8 cellular contexts compared by ENCODE assay signal in the genomic region with DNA sequence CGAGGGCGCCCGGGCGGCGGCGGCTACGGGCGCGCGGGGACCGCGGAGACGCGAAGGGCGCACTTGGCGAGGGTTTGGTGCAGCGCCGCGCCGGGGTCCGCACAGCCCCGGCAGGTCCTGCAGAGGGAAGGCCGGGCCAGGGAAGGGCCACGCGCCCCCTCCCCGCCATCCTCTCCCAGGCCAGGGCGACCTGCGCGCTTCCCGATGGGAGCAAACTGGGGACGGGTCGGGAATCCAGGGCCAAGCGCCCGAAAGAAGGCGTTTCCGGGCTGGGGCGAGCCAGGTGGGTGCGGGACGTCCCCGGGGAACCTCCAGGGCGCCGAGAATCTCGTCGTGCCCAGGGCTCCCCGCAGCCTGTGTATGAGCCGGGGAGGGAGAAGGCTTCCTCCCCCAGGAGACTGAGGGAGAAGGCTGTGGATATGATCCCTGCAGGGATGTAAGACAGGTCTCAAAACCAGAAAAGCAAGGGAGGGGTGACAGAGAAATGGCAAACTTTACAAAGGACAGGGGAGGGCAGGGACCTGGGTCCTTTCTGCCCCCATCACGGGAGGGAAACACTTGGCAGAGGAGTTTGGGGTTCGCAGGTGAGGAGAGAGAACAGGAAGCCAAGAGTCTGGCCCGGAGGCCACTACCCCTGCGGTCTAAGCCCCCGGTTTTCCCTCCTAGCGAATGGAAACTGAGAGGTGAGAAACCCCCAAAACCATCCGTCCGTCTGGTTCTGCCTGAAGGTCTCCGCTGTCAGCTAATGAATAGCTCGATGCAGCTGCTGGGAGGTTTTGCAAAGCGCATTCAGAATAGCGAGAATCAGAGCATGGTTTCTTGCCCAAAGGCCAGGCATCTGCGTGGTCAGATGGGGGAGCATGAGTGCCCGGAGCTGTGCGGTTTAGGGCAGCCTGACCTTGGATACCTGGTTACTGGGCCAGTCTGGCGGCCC. TPM values are rescaled to one million over a fixed set of nuclear protein-coding genes. Genes with fewer than 3 reads are reported as not detected.
DNase-seq lines count a peak whose midpoint lies in the region; ATAC-seq and TF ChIP-seq lines count a peak whose summit lies in the region.

No MANE protein-coding gene starts in this region.

- POLR2A ChIA-PET in CD4-positive, alpha-beta memory T cell (lab: Charles Lee; ENCODE audit: partially characterized antibody): no interaction called here

- peaks cover 10% of the 10 kb centered on the region for H3K4me1 Mint-ChIP-seq in activated T-helper 2 cell treated with anti-CD3 and anti-CD28 coated beads, Interferon-gamma antibody, Interleukin-2, Interleukin-4, amounts not matched to agents 10 μg/mL and 5 μg/mL and 100 μg/mL, durations not matched to agents 14 hours and 24 hours and 36 hours (ENCODE audit: low read depth)
- peaks cover 2 to 10% (median 5%) of the 10 kb centered on the region in 4 donors for H3K4me1 Mint-ChIP-seq in CD4-positive, alpha-beta memory T cell

- H3K9me3 Mint-ChIP-seq in activated T-helper 2 cell treated with anti-CD3 and anti-CD28 coated beads, Interferon-gamma antibody, Interleukin-2, Interleukin-4, amounts not matched to agents 10 μg/mL and 5 μg/mL and 100 μg/mL, durations not matched to agents 14 hours and 24 hours and 36 hours: no peaks in the 10 kb centered on the region
- peaks cover 0 to 1% (median 0%) of the 10 kb centered on the region in 8 donors for H3K9me3 Mint-ChIP-seq in CD4-positive, alpha-beta memory T cell

- H3K36me3 Mint-ChIP-seq in activated T-helper 2 cell treated with anti-CD3 and anti-CD28 coated beads, Interferon-gamma antibody, Interleukin-2, Interleukin-4, amounts not matched to agents 10 μg/mL and 5 μg/mL and 100 μg/mL, durations not matched to agents 14 hours and 24 hours and 36 hours (ENCODE audit: low read depth): no peaks in the 10 kb centered on the region
- H3K36me3 Mint-ChIP-seq in CD4-positive, alpha-beta memory T cell: no peaks in the 10 kb centered on the region

- intact Hi-C loops in psoas muscle (cut with DNase I): no loop called here
- intact Hi-C loops in activated T-helper 2 cell treated with anti-CD3 and anti-CD28 coated beads, Interferon-gamma antibody, Interleukin-2, Interleukin-4, amounts not matched to agents 10 μg/mL and 5 μg/mL and 100 μg/mL, durations not matched to agents 14 hours and 24 hours and 36 hours (cut with micrococcal nuclease): loop anchor here (10.0 kb wide), 1 partner anchor 234 kb away; no protein-coding TSS in a partner anchor
- intact Hi-C loops in esophagus squamous epithelium (cut with DNase I): loop anchor here (10.0 kb wide), 1 partner anchor 234 kb away; no protein-coding TSS in a partner anchor
- intact Hi-C loops in CD4-positive, alpha-beta memory T cell (cut with micrococcal nuclease): no loop called here

- H3K4me3 ChIP-seq in GM12864 (ENCODE audit: low read depth, low read length) (peak overlapping the region; percentile 43), esophagus (ENCODE audit: low read depth in 1 of 2, low read length in 2 of 2) (peak overlapping the region; percentile 25 to 32), psoas muscle (peak overlapping the region; percentile 46), esophagus squamous epithelium (peak overlapping the region in 2 of 4 donors; percentile 38 to 58)
- no peak overlapping the region for H3K4me3 ChIP-seq in CD4-positive, alpha-beta memory T cell (ENCODE audit: low read length in 2 of 2)

- no peak for TF ChIP-seq CTCF in GM12864 (IDR thresholded peaks at IDR 0.05; ENCODE audit: low read depth, low read length, missing control alignments)
- no peak for TF ChIP-seq CTCF in psoas muscle (IDR thresholded peaks at IDR 0.05)
- TF ChIP-seq CTCF in esophagus squamous epithelium (IDR thresholded peaks at IDR 0.05): no peak

- peak; percentile 69 for DNase-seq in GM12864 (ENCODE audit: low read depth)
- no peak for DNase-seq in psoas muscle
- DNase-seq in activated T-helper 2 cell treated with anti-CD3 and anti-CD28 coated beads, Interferon-gamma antibody, Interleukin-2, Interleukin-4, amounts not matched to agents 10 μg/mL and 5 μg/mL and 100 μg/mL, durations not matched to agents 14 hours and 24 hours and 36 hours (ENCODE audit: low spot score): no peak
- DNase-seq in esophagus squamous epithelium (lab: John Stamatoyannopoulos, UW): no peak
- DNase-seq in CD4-positive, alpha-beta memory T cell: no peak

- no peak overlapping the region for H3K27ac ChIP-seq in esophagus (ENCODE audit: low read depth in 2 of 2, low read length in 1 of 2)
- H3K27ac ChIP-seq in psoas muscle: no peak overlapping the region
- H3K27ac ChIP-seq in esophagus squamous epithelium: no peak overlapping the region
- H3K27ac ChIP-seq in CD4-positive, alpha-beta memory T cell (ENCODE audit: low read depth, low read length): no peak overlapping the region

- H3K4me1 ChIP-seq in esophagus (ENCODE audit: control insufficient read depth in 2 of 2, insufficient read depth in 2 of 2, low read length in 1 of 2) (peaks cover 6 to 8% of the 10 kb centered on the region in 2 donors), psoas muscle (peaks cover 2% of the 10 kb centered on the region), esophagus squamous epithelium (peaks cover 7 to 25% (median 15%) of the 10 kb centered on the region in 3 donors)
- peaks cover 6% of the 10 kb centered on the region for H3K4me1 ChIP-seq in CD4-positive, alpha-beta memory T cell (ENCODE audit: insufficient read depth, low read length)

- no peak overlapping the region for H3K4me3 Mint-ChIP-seq in activated T-helper 2 cell treated with anti-CD3 and anti-CD28 coated beads, Interferon-gamma antibody, Interleukin-2, Interleukin-4, amounts not matched to agents 10 μg/mL and 5 μg/mL and 100 μg/mL, durations not matched to agents 14 hours and 24 hours and 36 hours (ENCODE audit: low read depth)
- peak overlapping the region in 4 of 8 donors; percentile 32 to 64 (median 46) for H3K4me3 Mint-ChIP-seq in CD4-positive, alpha-beta memory T cell

- CTCF ChIA-PET in CD4-positive, alpha-beta memory T cell (lab: Charles Lee; ENCODE audit: partially characterized antibody): interaction anchor here (3.1 kb wide), 1 partner anchor 22 kb away, joined by 18 read pairs; no protein-coding TSS in a partner anchor

- H3K27me3 Mint-ChIP-seq in activated T-helper 2 cell treated with anti-CD3 and anti-CD28 coated beads, Interferon-gamma antibody, Interleukin-2, Interleukin-4, amounts not matched to agents 10 μg/mL and 5 μg/mL and 100 μg/mL, durations not matched to agents 14 hours and 24 hours and 36 hours (ENCODE audit: low read depth): peaks cover 41% of the 10 kb centered on the region
- peaks cover 26 to 28% of the 10 kb centered on the region in 2 donors for H3K27me3 Mint-ChIP-seq in CD4-positive, alpha-beta memory T cell

- H3K9me3 ChIP-seq in esophagus (ENCODE audit: control insufficient read depth in 2 of 2, insufficient read depth in 1 of 2, low read depth in 1 of 2, low read length in 1 of 2) (no peaks in the 10 kb centered on the region), psoas muscle (no peaks in the 10 kb centered on the region), esophagus squamous epithelium (no peaks in the 10 kb centered on the region)
- no peaks in the 10 kb centered on the region for H3K9me3 ChIP-seq in CD4-positive, alpha-beta memory T cell (ENCODE audit: control insufficient read depth in 1 of 2, low read length in 2 of 2)

- no peaks in the 10 kb centered on the region for H3K36me3 ChIP-seq in esophagus (ENCODE audit: control insufficient read depth in 2 of 2, insufficient read depth in 2 of 2, low read length in 1 of 2)
- no peaks in the 10 kb centered on the region for H3K36me3 ChIP-seq in psoas muscle (ENCODE audit: insufficient read depth in 1 of 2, low read depth in 1 of 2)
- no peaks in the 10 kb centered on the region for H3K36me3 ChIP-seq in esophagus squamous epithelium
- H3K36me3 ChIP-seq in CD4-positive, alpha-beta memory T cell (ENCODE audit: insufficient read depth, low read length): no peaks in the 10 kb centered on the region

- peaks cover 0 to 14% of the 10 kb centered on the region in 2 donors for H3K27me3 ChIP-seq in esophagus (ENCODE audit: control insufficient read depth in 1 of 2, insufficient read depth in 2 of 2, low read length in 2 of 2)
- peaks cover 0 to 49% (median 15%) of the 10 kb centered on the region in 3 donors for H3K27me3 ChIP-seq in psoas muscle (ENCODE audit: insufficient read depth in 3 of 3, low read length in 2 of 3)
- peaks cover 3 to 69% (median 17%) of the 10 kb centered on the region in 4 donors for H3K27me3 ChIP-seq in esophagus squamous epithelium
- H3K27me3 ChIP-seq in CD4-positive, alpha-beta memory T cell (ENCODE audit: insufficient read depth, low read length): peaks cover 11% of the 10 kb centered on the region

- ATAC-seq in GM21381 (IDR thresholded peaks at IDR 0.05; ENCODE audit: unreplicated experiment) (peak; percentile 79), HG03571 (IDR thresholded peaks at IDR 0.05; ENCODE audit: unreplicated experiment) (peak; percentile 75), psoas muscle (peak in 1 of 4 donors; percentile 5)

- H3K27ac Mint-ChIP-seq in activated T-helper 2 cell treated with anti-CD3 and anti-CD28 coated beads, Interferon-gamma antibody, Interleukin-2, Interleukin-4, amounts not matched to agents 10 μg/mL and 5 μg/mL and 100 μg/mL, durations not matched to agents 14 hours and 24 hours and 36 hours: no peak overlapping the region
- H3K27ac Mint-ChIP-seq in CD4-positive, alpha-beta memory T cell: no peak overlapping the region

- 9 to 10% methylated on average over 41 to 62 of the region's 62 CpGs for WGBS in esophagus, 2 donors
- 7 to 16% (median 9%) methylated on average over 29 to 62 of the region's 62 CpGs for WGBS in psoas muscle, 3 donors
- WGBS in esophagus squamous epithelium, 2 donors: 15 to 19% methylated on average over 8 to 25 of the region's 62 CpGs

- no peak for TF ChIP-seq POLR2A in esophagus squamous epithelium (IDR thresholded peaks at IDR 0.05)

RNA-seq across cellular contexts. Expression of gene AMZ1, which starts 0.7 kb away (rescaled TPM):
- polyA plus RNA-seq in esophagus (under 1 TPM; 0.10 to 0.11 TPM), psoas muscle (under 1 TPM in 1 of 3 donors, not detected in 2; 0.03 TPM)
- total RNA-seq in psoas muscle (not detected), esophagus squamous epithelium (under 1 TPM in 2 of 4 donors, not detected in 2; 0.12 to 0.19 TPM)
- 0.07 and 0.14 TPM in 2 replicates for total RNA-seq in activated T-helper 2 cell treated with anti-CD3 and anti-CD28 coated beads, Interferon-gamma antibody, Interleukin-2, Interleukin-4, amounts not matched to agents 10 μg/mL and 5 μg/mL and 100 μg/mL, durations not matched to agents 14 hours and 24 hours and 36 hours
- 1 to 10 TPM; 1.6 to 2.0 TPM for total RNA-seq in CD4-positive, alpha-beta memory T cell
- under 1 TPM in 1 of 2 donors, not detected in 1; 0.15 TPM for polyA plus RNA-seq in CD4-positive, alpha-beta memory T cell

RNA-seq across cellular contexts. Expression of gene TTYH3, which starts 56.9 kb away (rescaled TPM):
- polyA plus RNA-seq in esophagus: 1 to 10 TPM; 3.5 to 3.8 TPM
- 10 to 100 TPM in 1 of 4 donors, 1 to 10 TPM in 3; 6.5 to 11.3 (median 7.1) TPM for total RNA-seq in psoas muscle
- polyA plus RNA-seq in psoas muscle: 1 to 10 TPM; 1.3 to 2.4 (median 1.9) TPM
- total RNA-seq in activated T-helper 2 cell treated with anti-CD3 and anti-CD28 coated beads, Interferon-gamma antibody, Interleukin-2, Interleukin-4, amounts not matched to agents 10 μg/mL and 5 μg/mL and 100 μg/mL, durations not matched to agents 14 hours and 24 hours and 36 hours: 48.7 and 53.6 TPM in 2 replicates
- total RNA-seq in esophagus squamous epithelium: 10 to 100 TPM in 2 of 4 donors, 1 to 10 TPM in 2; 4.7 to 23.1 (median 10.2) TPM
- 10 to 100 TPM; 10.3 to 12.0 TPM for total RNA-seq in CD4-positive, alpha-beta memory T cell
- polyA plus RNA-seq in CD4-positive, alpha-beta memory T cell: 1 to 10 TPM in 1 of 2 donors, under 1 TPM in 1; 0.14 to 1.3 TPM

Comparison
In these comparisons a context has a peak if more than half of its experiments do, and no peak if none do; other contexts are left out.
1. H3K4me3 ChIP-seq: peak in GM12864 (single experiment), esophagus (2 of 2) and psoas muscle (single experiment); none in CD4-positive, alpha-beta memory T cell (0 of 2).
2. intact Hi-C loops: an anchor here in activated T-helper 2 cell treated with anti-CD3 and anti-CD28 coated beads, Interferon-gamma antibody, Interleukin-2, Interleukin-4, amounts not matched to agents 10 μg/mL and 5 μg/mL and 100 μg/mL, durations not matched to agents 14 hours and 24 hours and 36 hours (10.0 kb wide) and esophagus squamous epithelium (10.0 kb wide); none called in psoas muscle and CD4-positive, alpha-beta memory T cell.